Comparison of ENCODE assay signal across 21 cellular contexts in genomic region chr10:8279598-8279997, GRCh38.
A peak's percentile ranks its signal among the peaks of the same experiment; 100 is the strongest.
DNase-seq lines count a peak whose midpoint lies in the region; ATAC-seq and TF ChIP-seq lines count a peak whose summit lies in the region.
"Had no signal": no experiment of that assay in that cellular context is flagged by ENCODE, and none has a peak within 500 bp of the region (broad histone marks: within the 10 kb centered on the region; RNA-seq: fewer than 3 reads in every experiment).

No MANE protein-coding gene starts in this region.

- TF ChIP-seq CTCF in astrocyte of the spinal cord (IDR thresholded peaks at IDR 0.05; ENCODE audit: low read depth, low read length) = no peak
- TF ChIP-seq CTCF in nephron progenitor cell (IDR thresholded peaks at IDR 0.05) = no peak
- no peak for TF ChIP-seq CTCF in endodermal cell (conservative IDR thresholded peaks at IDR 0.05)

- H3K4me3 ChIP-seq in astrocyte of the spinal cord (ENCODE audit: low read depth, low read length) (no peak overlapping the region), endodermal cell (ENCODE audit: low read length) (no peak overlapping the region)
- H3K4me3 ChIP-seq: adrenal gland had no signal

- H3K36me3 Mint-ChIP-seq in nephron progenitor cell (ENCODE audit: low read depth) (no peaks in the 10 kb centered on the region), endodermal cell (ENCODE audit: low read depth) (no peaks in the 10 kb centered on the region)
- H3K36me3 Mint-ChIP-seq: CD4-positive, CD25-positive, alpha-beta regulatory T cell had no signal

- H3K4me1 Mint-ChIP-seq in nephron progenitor cell = peaks cover 11% of the 10 kb centered on the region
- H3K4me1 Mint-ChIP-seq in endodermal cell = peaks cover 21% of the 10 kb centered on the region

- H3K9me3 ChIP-seq in endodermal cell (ENCODE audit: control insufficient read depth, low read length) = no peaks in the 10 kb centered on the region
- H3K9me3 ChIP-seq: adrenal gland had no signal

- H3K4me3 Mint-ChIP-seq in nephron progenitor cell (no peak overlapping the region), endodermal cell (no peak overlapping the region)
- H3K4me3 Mint-ChIP-seq: activated T-cell treated with anti-CD3 and anti-CD28 coated beads, Interleukin-2, amount 50 U/mL, for 24 hours; CD4-positive, CD25-positive, alpha-beta regulatory T cell; naive thymus-derived CD4-positive, alpha-beta T cell had no signal

- no peak overlapping the region for H3K27ac ChIP-seq in endodermal cell (ENCODE audit: low read depth, low read length)
- H3K27ac ChIP-seq: adrenal gland, KMS-11 had no signal

- H3K4me1 ChIP-seq in endodermal cell (ENCODE audit: control insufficient read depth, insufficient read depth, low read length) = peaks cover 4% of the 10 kb centered on the region
- H3K4me1 ChIP-seq: adrenal gland had no signal

- DNase-seq in Daoy (ENCODE audit: low read depth) (peak; percentile 67), LoVo (ENCODE audit: low spot score) (peak; percentile 42), astrocyte of the spinal cord (ENCODE audit: low read depth, low spot score) (peak; percentile 55), nephron progenitor cell (no peak), NCI-H1694 treated with DMSO at 0.1 percent for 48 hours (lab: John Stamatoyannopoulos, UW) (no peak), endodermal cell (no peak)
- no peak for DNase-seq in activated CD4-positive, alpha-beta T cell treated with anti-CD3 and anti-CD28 coated beads, Interleukin-2, amount 50 U/mL, for 4 hours
- DNase-seq: activated CD4-positive, alpha-beta T cell treated with anti-CD3 and anti-CD28 coated beads for 1 hour; activated T-cell treated with anti-CD3 and anti-CD28 coated beads, Interleukin-2, amount 50 U/mL, for 24 hours; adrenal gland; CD4-positive, CD25-positive, alpha-beta regulatory T cell; cortex of kidney; erythroblast; GDM1; GOT3; naive thymus-derived CD4-positive, alpha-beta T cell; NCI-H524 treated with DMSO at 0.1 percent for 48 hours; T-helper 1 cell had no signal

- in situ Hi-C loops in astrocyte of the spinal cord (cut with HindIII; ENCODE audit: low sequenced_read_pairs) = no loop called here

- peaks cover 6% of the 10 kb centered on the region for H3K27me3 ChIP-seq in endodermal cell (ENCODE audit: control insufficient read depth, insufficient read depth, low read length, poor library complexity, severe bottlenecking)
- H3K27me3 ChIP-seq: adrenal gland had no signal

- H3K9me3 Mint-ChIP-seq in nephron progenitor cell (no peaks in the 10 kb centered on the region), endodermal cell (no peaks in the 10 kb centered on the region)
- H3K9me3 Mint-ChIP-seq: activated T-cell treated with anti-CD3 and anti-CD28 coated beads, Interleukin-2, amount 50 U/mL, for 24 hours had no signal

- H3K9ac ChIP-seq in endodermal cell (ENCODE audit: extremely low read depth, low read length, poor library complexity, severe bottlenecking) = no peak overlapping the region
- H3K9ac ChIP-seq: KMS-11 had no signal

- no peaks in the 10 kb centered on the region for H3K36me3 ChIP-seq in endodermal cell (ENCODE audit: control insufficient read depth, insufficient read depth, low read length)
- H3K36me3 ChIP-seq: adrenal gland had no signal

- 92 to 100% methylated on average over 2 of the region's 2 CpGs for WGBS in endodermal cell (ENCODE audit: insufficient coverage in 1 of 2, insufficient read length in 1 of 2), 2 experiments

- H3K27me3 Mint-ChIP-seq in nephron progenitor cell (ENCODE audit: low read depth, poor library complexity) = peaks cover 53% of the 10 kb centered on the region
- H3K27me3 Mint-ChIP-seq in endodermal cell (ENCODE audit: insufficient read depth) = peaks cover 13% of the 10 kb centered on the region
- H3K27me3 Mint-ChIP-seq: activated T-cell treated with anti-CD3 and anti-CD28 coated beads, Interleukin-2, amount 50 U/mL, for 24 hours; CD4-positive, CD25-positive, alpha-beta regulatory T cell had no signal

- no peak for ATAC-seq in GM19467 (IDR thresholded peaks at IDR 0.05; ENCODE audit: unreplicated experiment)
- ATAC-seq: left lobe of liver; naive thymus-derived CD4-positive, alpha-beta T cell had no signal

- peak overlapping the region; percentile 5 for H3K27ac Mint-ChIP-seq in nephron progenitor cell
- H3K27ac Mint-ChIP-seq in endodermal cell = no peak overlapping the region
- H3K27ac Mint-ChIP-seq: activated T-cell treated with anti-CD3 and anti-CD28 coated beads, Interleukin-2, amount 50 U/mL, for 24 hours had no signal

Comparison
In these comparisons a context has a peak if more than half of its experiments do, and no peak if none do; other contexts are left out.
1. DNase-seq: peak in Daoy (single experiment), LoVo (single experiment) and astrocyte of the spinal cord (single experiment); none in nephron progenitor cell (single experiment), NCI-H1694 treated with DMSO at 0.1 percent for 48 hours (single experiment), endodermal cell (single experiment) and activated CD4-positive, alpha-beta T cell treated with anti-CD3 and anti-CD28 coated beads, Interleukin-2, amount 50 U/mL, for 4 hours (0 of 2).